ENCODE assay signal across 1 cellular context in the genomic region with DNA sequence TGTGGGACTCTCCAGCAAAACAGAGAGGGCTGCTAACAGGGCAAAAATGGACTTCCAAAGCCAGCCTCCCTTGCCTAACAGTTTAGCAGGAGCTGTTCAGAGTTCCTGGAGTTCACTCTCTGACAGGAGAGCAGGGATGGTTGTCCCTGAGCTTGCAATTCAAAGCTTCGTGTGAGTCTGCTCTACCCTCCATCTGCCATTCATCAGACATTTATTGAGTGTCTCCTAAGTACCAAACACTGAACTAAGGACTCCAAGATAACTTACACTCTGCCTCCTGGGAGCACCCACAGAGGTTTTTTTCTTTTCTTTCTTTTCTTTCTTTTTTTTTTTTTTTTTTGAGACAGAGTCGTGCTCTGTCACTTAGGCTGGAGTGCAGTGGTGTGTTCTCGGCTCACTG.
TF ChIP-seq lines count a peak whose summit lies in the region.

No MANE protein-coding gene starts in this region.

TF ChIP-seq in IMR-90, 13 proteins besides CTCF, POLR2A, EP300 and RAD21 (continued from another document):
- no peak for TF ChIP-seq FOS (IDR thresholded peaks at IDR 0.05; ENCODE audit: low read depth, low read length)
- no peak for TF ChIP-seq MAZ (IDR thresholded peaks at IDR 0.05; ENCODE audit: borderline replicate concordance, low read depth, low read length)
